Comparison of ENCODE assay signal across 1 cellular context in genomic region chr2:101815154-101815553, GRCh38.
A peak's percentile ranks its signal among the peaks of the same experiment; 100 is the strongest.
TF ChIP-seq lines count a peak whose summit lies in the region.

No MANE protein-coding gene starts in this region.

TF ChIP-seq in HEK293, 187 proteins besides CTCF, POLR2A, EP300 and RAD21 (continued from another document):
- TF ChIP-seq EGR2 (tag by site-specific recombination; IDR thresholded peaks at IDR 0.05; ENCODE audit: low read depth) (no peak), BCL11A (tag by site-specific recombination; IDR thresholded peaks at IDR 0.05; ENCODE audit: low read depth) (no peak), ZBTB44 (tag by site-specific recombination; IDR thresholded peaks at IDR 0.05) (peak; percentile 63), ZNF341 (tag by site-specific recombination; IDR thresholded peaks at IDR 0.05; ENCODE audit: low read depth) (no peak), ZNF16 (tag by site-specific recombination; IDR thresholded peaks at IDR 0.05; ENCODE audit: low read depth) (no peak)
